ENCODE assay signal across 28 cellular contexts in the genomic region with DNA sequence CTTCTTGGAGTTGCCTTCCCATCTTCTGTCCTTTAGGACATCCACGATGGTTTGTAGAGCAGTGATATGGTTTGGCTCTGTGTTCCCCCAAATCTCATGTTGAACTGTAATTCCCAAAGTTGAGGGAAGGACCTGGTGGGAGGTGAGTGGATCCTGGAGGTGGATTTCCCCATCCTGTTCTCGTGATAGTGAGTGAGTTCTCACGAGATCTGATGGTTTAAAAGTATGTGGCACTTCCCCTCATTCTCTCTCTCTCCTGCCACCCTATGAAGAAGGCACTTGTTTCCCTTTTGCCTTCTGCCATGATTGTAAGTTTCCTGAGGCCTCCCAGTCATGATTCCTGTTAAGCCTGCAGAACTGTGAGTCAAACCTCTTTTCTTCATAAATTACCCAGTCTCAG.
"Had no signal": no experiment of that assay in that cellular context is flagged by ENCODE, and none has a peak within 500 bp of the region (broad histone marks: within the 10 kb centered on the region; RNA-seq: fewer than 3 reads in every experiment).

No MANE protein-coding gene starts in this region.

- ATAC-seq: effector memory CD8-positive, alpha-beta T cell; esophagus mucosa; foreskin keratinocyte; gastrocnemius medialis; gastroesophageal sphincter; heart left ventricle; heart right ventricle had no signal

- H3K9me3 ChIP-seq: colonic mucosa, esophagus muscularis mucosa, esophagus squamous epithelium, gastrocnemius medialis, gastroesophageal sphincter, heart left ventricle, heart right ventricle had no signal

- FAIRE-seq: colon, endometrium, endothelial cell of umbilical vein, frontal cortex had no signal

- H3K4me3 ChIP-seq: colonic mucosa, coronary artery, dorsolateral prefrontal cortex, esophagus muscularis mucosa, esophagus squamous epithelium, gastrocnemius medialis, gastroesophageal sphincter, heart left ventricle, heart right ventricle had no signal

- H3K27me3 ChIP-seq: colonic mucosa, dorsolateral prefrontal cortex, esophagus muscularis mucosa, esophagus squamous epithelium, foreskin keratinocyte, gastrocnemius medialis, gastroesophageal sphincter had no signal

- H3K27ac ChIP-seq: colonic mucosa, coronary artery, dorsolateral prefrontal cortex, epithelial cell of prostate, esophagus muscularis mucosa, esophagus squamous epithelium, foreskin keratinocyte, gastrocnemius medialis, gastroesophageal sphincter, heart left ventricle, heart right ventricle had no signal

- H3K36me3 ChIP-seq: colonic mucosa, esophagus muscularis mucosa, esophagus squamous epithelium, gastrocnemius medialis, gastroesophageal sphincter, heart left ventricle, heart right ventricle had no signal

- H3K4me1 ChIP-seq: colonic mucosa, esophagus muscularis mucosa, esophagus squamous epithelium, foreskin keratinocyte, gastrocnemius medialis, gastroesophageal sphincter, heart left ventricle, heart right ventricle had no signal

- DNase-seq: colonic mucosa; cortex of kidney; dermis blood vessel endothelial cell; dorsolateral prefrontal cortex; effector CD4-positive, alpha-beta T cell; effector CD8-positive, alpha-beta T cell; effector memory CD4-positive, alpha-beta T cell; effector memory CD8-positive, alpha-beta T cell; endodermal cell; erythroblast; esophagus squamous epithelium; foreskin fibroblast; foreskin keratinocyte; foreskin melanocyte; gastrocnemius medialis; glutamatergic neuron; head of caudate nucleus; heart left ventricle; heart right ventricle had no signal
